ENCODE assay signal across 11 cellular contexts in the genomic region with DNA sequence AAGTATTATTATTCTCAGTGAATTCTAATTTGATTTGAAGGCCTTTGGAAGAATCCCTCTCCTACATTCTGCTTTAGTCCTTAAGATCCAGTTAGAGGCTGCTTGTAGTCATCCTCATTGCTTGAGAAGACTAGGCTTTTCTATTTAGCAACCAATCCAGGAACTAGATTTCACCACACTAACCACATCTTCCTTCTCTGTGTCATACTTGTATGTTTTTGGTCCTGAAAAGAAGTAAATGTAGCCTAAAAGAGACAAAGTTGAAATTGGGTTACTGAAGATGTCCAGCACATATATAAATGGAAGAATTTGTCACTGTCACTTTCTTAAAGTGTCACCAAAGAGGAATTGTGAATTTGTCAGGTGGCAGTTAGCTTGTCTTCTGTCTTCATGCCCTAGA. TPM values are rescaled to one million over a fixed set of nuclear protein-coding genes. Genes with fewer than 3 reads are reported as not detected.
A peak's percentile ranks its signal among the peaks of the same experiment; 100 is the strongest.
DNase-seq lines count a peak whose midpoint lies in the region; ATAC-seq and TF ChIP-seq lines count a peak whose summit lies in the region.
"Had no signal": no experiment of that assay in that cellular context is flagged by ENCODE, and none has a peak within 500 bp of the region (broad histone marks: within the 10 kb centered on the region; RNA-seq: fewer than 3 reads in every experiment).

No MANE protein-coding gene starts in this region.

- peak; percentile 34 to 54 for ATAC-seq in activated T-cell treated with anti-CD3 and anti-CD28 coated beads, Interleukin-2, amount 50 U/mL, for 4 hours
- ATAC-seq in HG02981 (IDR thresholded peaks at IDR 0.05; ENCODE audit: unreplicated experiment) (peak; percentile 46), T-cell (replicated peaks in 1 of 4) (peak; percentile 43 to 78 (median 68)), HG03571 (IDR thresholded peaks at IDR 0.05; ENCODE audit: unreplicated experiment) (no peak)
- peak; percentile 74 for ATAC-seq in stimulated activated effector memory CD8-positive, alpha-beta T cell treated with anti-CD3 and anti-CD28 coated beads, Interleukin-12 subunit alpha, Interleukin-12 subunit beta, amount 100 ng/mL, for 72 hours
- ATAC-seq: gastrocnemius medialis had no signal

- no peaks in the 10 kb centered on the region for H3K36me3 Mint-ChIP-seq in activated T-cell treated with anti-CD3 and anti-CD28 coated beads, Interleukin-2, amount 50 U/mL, for 4 hours (ENCODE audit: insufficient read depth)
- H3K36me3 Mint-ChIP-seq in activated T-cell treated with anti-CD3 and anti-CD28 coated beads, Interleukin-2, amount 50 U/mL, for 24 hours (ENCODE audit: low read depth): no peaks in the 10 kb centered on the region
- H3K36me3 Mint-ChIP-seq in T-cell (no peaks in the 10 kb centered on the region), nephron progenitor cell (ENCODE audit: low read depth) (no peaks in the 10 kb centered on the region)
- no peaks in the 10 kb centered on the region for H3K36me3 Mint-ChIP-seq in stimulated activated effector memory CD8-positive, alpha-beta T cell treated with anti-CD3 and anti-CD28 coated beads, Interleukin-12 subunit alpha, Interleukin-12 subunit beta, amount 100 ng/mL, for 72 hours

- no peak for TF ChIP-seq CTCF in nephron progenitor cell (IDR thresholded peaks at IDR 0.05)

- H3K9me3 Mint-ChIP-seq in activated T-cell treated with anti-CD3 and anti-CD28 coated beads, Interleukin-2, amount 50 U/mL, for 4 hours: no peaks in the 10 kb centered on the region
- peaks cover 3% of the 10 kb centered on the region for H3K9me3 Mint-ChIP-seq in activated T-cell treated with anti-CD3 and anti-CD28 coated beads, Interleukin-2, amount 50 U/mL, for 24 hours
- H3K9me3 Mint-ChIP-seq in T-cell: peaks cover 0 to 7% (median 2%) of the 10 kb centered on the region in 3 donors
- peaks cover 1% of the 10 kb centered on the region for H3K9me3 Mint-ChIP-seq in stimulated activated effector memory CD8-positive, alpha-beta T cell treated with anti-CD3 and anti-CD28 coated beads, Interleukin-12 subunit alpha, Interleukin-12 subunit beta, amount 100 ng/mL, for 72 hours
- H3K9me3 Mint-ChIP-seq in nephron progenitor cell: no peaks in the 10 kb centered on the region

- no peak overlapping the region for H3K27ac Mint-ChIP-seq in activated T-cell treated with anti-CD3 and anti-CD28 coated beads, Interleukin-2, amount 50 U/mL, for 24 hours
- H3K27ac Mint-ChIP-seq in T-cell (peak overlapping the region; percentile 47 to 63), nephron progenitor cell (no peak overlapping the region)
- H3K27ac Mint-ChIP-seq in stimulated activated effector memory CD8-positive, alpha-beta T cell treated with anti-CD3 and anti-CD28 coated beads, Interleukin-12 subunit alpha, Interleukin-12 subunit beta, amount 100 ng/mL, for 72 hours: no peak overlapping the region

- peaks cover 34% of the 10 kb centered on the region for H3K4me1 Mint-ChIP-seq in activated T-cell treated with anti-CD3 and anti-CD28 coated beads, Interleukin-2, amount 50 U/mL, for 4 hours (ENCODE audit: low read depth)
- peaks cover 39% of the 10 kb centered on the region for H3K4me1 Mint-ChIP-seq in activated T-cell treated with anti-CD3 and anti-CD28 coated beads, Interleukin-2, amount 50 U/mL, for 24 hours (ENCODE audit: low read depth)
- H3K4me1 Mint-ChIP-seq in T-cell (peaks cover 22 to 27% (median 24%) of the 10 kb centered on the region in 3 donors), nephron progenitor cell (no peaks in the 10 kb centered on the region)
- peaks cover 26% of the 10 kb centered on the region for H3K4me1 Mint-ChIP-seq in stimulated activated effector memory CD8-positive, alpha-beta T cell treated with anti-CD3 and anti-CD28 coated beads, Interleukin-12 subunit alpha, Interleukin-12 subunit beta, amount 100 ng/mL, for 72 hours

- no peak for DNase-seq in activated T-cell treated with anti-CD3 and anti-CD28 coated beads, Interleukin-2, amount 50 U/mL, for 4 hours
- no peak for DNase-seq in activated T-cell treated with anti-CD3 and anti-CD28 coated beads, Interleukin-2, amount 50 U/mL, for 24 hours
- DNase-seq in T-cell (no peak), nephron progenitor cell (no peak), superior temporal gyrus (ENCODE audit: extremely low spot score) (no peak)
- DNase-seq in stimulated activated effector memory CD8-positive, alpha-beta T cell treated with anti-CD3 and anti-CD28 coated beads, Interleukin-12 subunit alpha, Interleukin-12 subunit beta, amount 100 ng/mL, for 72 hours (ENCODE audit: low spot score in 2 of 2): no peak
- DNase-seq: activated effector memory CD4-positive, alpha-beta T cell treated with anti-CD3 and anti-CD28 coated beads, Interleukin-2, amount 50 U/mL, for 16 hours; gastrocnemius medialis had no signal

- CTCF ChIA-PET in T-cell (lab: Charles Lee): interaction anchor here (0.6 to 1.3 kb wide), 2 partner anchors 235 to 360 kb away, joined by 3 read pairs; no protein-coding TSS in a partner anchor

- POLR2A ChIA-PET in T-cell (lab: Charles Lee): interaction anchor here in 1 of 2 donors (0.8 kb wide), 1 partner anchor 31 kb away, joined by 3 read pairs; no protein-coding TSS in a partner anchor

- H3K27me3 Mint-ChIP-seq in activated T-cell treated with anti-CD3 and anti-CD28 coated beads, Interleukin-2, amount 50 U/mL, for 4 hours (ENCODE audit: low read depth): no peaks in the 10 kb centered on the region
- no peaks in the 10 kb centered on the region for H3K27me3 Mint-ChIP-seq in activated T-cell treated with anti-CD3 and anti-CD28 coated beads, Interleukin-2, amount 50 U/mL, for 24 hours
- H3K27me3 Mint-ChIP-seq in T-cell (no peaks in the 10 kb centered on the region), nephron progenitor cell (ENCODE audit: low read depth, poor library complexity) (no peaks in the 10 kb centered on the region)

- H3K4me3 Mint-ChIP-seq in activated T-cell treated with anti-CD3 and anti-CD28 coated beads, Interleukin-2, amount 50 U/mL, for 4 hours: no peak overlapping the region
- no peak overlapping the region for H3K4me3 Mint-ChIP-seq in activated T-cell treated with anti-CD3 and anti-CD28 coated beads, Interleukin-2, amount 50 U/mL, for 24 hours
- H3K4me3 Mint-ChIP-seq in T-cell (peak overlapping the region in 1 of 3 donors; percentile 18), nephron progenitor cell (no peak overlapping the region)
- H3K4me3 Mint-ChIP-seq in stimulated activated effector memory CD8-positive, alpha-beta T cell treated with anti-CD3 and anti-CD28 coated beads, Interleukin-12 subunit alpha, Interleukin-12 subunit beta, amount 100 ng/mL, for 72 hours: no peak overlapping the region

RNA-seq across cellular contexts. Expression of gene MMP7, which starts 46.6 kb away (rescaled TPM):
- under 1 TPM; 0.19 to 0.53 (median 0.47) TPM for total RNA-seq in activated T-cell treated with anti-CD3 and anti-CD28 coated beads, Interleukin-2, amount 50 U/mL, for 4 hours
- total RNA-seq in T-cell: under 1 TPM in 3 of 5 donors, not detected in 2; 0.23 to 0.73 (median 0.60) TPM
- total RNA-seq: gastrocnemius medialis had no signal

RNA-seq across cellular contexts. Expression of gene MMP20, which starts 48.0 kb away (rescaled TPM):
- not detected for total RNA-seq in activated T-cell treated with anti-CD3 and anti-CD28 coated beads, Interleukin-2, amount 50 U/mL, for 4 hours
- total RNA-seq in T-cell: not detected
- total RNA-seq: gastrocnemius medialis, osteoblast had no signal

Comparison
In these comparisons a context has a peak if more than half of its experiments do, and no peak if none do; other contexts are left out.
1. H3K27ac Mint-ChIP-seq: peak in T-cell (2 of 2); none in activated T-cell treated with anti-CD3 and anti-CD28 coated beads, Interleukin-2, amount 50 U/mL, for 24 hours (single experiment), stimulated activated effector memory CD8-positive, alpha-beta T cell treated with anti-CD3 and anti-CD28 coated beads, Interleukin-12 subunit alpha, Interleukin-12 subunit beta, amount 100 ng/mL, for 72 hours (single experiment) and nephron progenitor cell (single experiment).